14 cellular contexts compared by ENCODE assay signal in the genomic region with DNA sequence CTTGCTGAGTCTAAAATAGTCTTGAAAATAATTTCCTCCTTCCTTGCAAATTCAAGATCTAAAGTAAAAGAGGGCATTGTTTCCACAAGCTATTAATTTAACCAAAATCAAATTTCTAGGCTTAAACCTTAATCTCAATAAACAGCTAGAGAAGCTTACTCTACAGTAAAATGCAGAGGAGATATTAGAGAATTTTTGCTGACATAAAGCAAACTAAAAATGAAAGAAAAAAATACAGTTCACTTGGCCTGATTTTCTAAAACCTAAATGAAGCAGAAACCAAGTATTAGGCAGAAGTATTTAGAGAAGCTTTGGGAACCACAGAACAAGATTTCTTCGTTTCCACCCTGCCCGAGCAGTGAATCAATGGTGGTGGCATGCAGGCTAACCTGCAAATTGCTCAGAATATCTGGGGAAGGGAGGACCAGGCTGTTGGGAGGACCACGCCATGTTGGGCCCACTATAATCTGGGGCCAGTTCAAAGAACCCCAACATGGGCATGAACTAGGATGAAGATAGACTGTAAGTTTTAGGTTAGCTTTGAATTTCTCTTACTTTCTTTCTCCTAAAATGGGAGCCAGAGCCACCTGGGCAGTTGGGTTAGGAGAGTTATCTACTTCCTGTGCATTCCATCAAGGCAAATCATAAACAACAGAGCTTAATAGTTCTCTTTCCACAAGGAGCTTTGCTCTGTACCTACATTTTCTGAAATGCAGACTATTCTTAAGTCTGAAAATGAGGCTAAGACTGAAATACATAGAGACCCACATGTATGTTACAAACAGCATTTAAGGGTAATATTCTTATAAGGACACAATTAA. TPM values are rescaled to one million over a fixed set of nuclear protein-coding genes. Genes with fewer than 3 reads are reported as not detected.
DNase-seq lines count a peak whose midpoint lies in the region; ATAC-seq and TF ChIP-seq lines count a peak whose summit lies in the region.
"Had no signal": no experiment of that assay in that cellular context is flagged by ENCODE, and none has a peak within 500 bp of the region (broad histone marks: within the 10 kb centered on the region; RNA-seq: fewer than 3 reads in every experiment).

No MANE protein-coding gene starts in this region.

- H3K27me3 Mint-ChIP-seq in HFFc6 (ENCODE audit: insufficient read depth): peaks cover 2% of the 10 kb centered on the region; the same call in 1 of the 2 replicates

- DNase-seq in HFFc6 (no peak), astrocyte of the spinal cord (ENCODE audit: low read depth, low spot score) (peak; percentile 40), fibroblast of villous mesenchyme (ENCODE audit: low read depth) (no peak), sigmoid colon (no peak), GM13976 (ENCODE audit: low spot score) (no peak), NCI-H1417 treated with DMSO at 0.1 percent for 48 hours (lab: John Stamatoyannopoulos, UW) (no peak)
- no peak for DNase-seq in NK-92 treated with Interleukin-12 subunit alpha and Interleukin-12 subunit beta, amount 100 ng/mL, for 24 hours (lab: John Stamatoyannopoulos, UW)
- DNase-seq: activated CD4-positive, alpha-beta T cell treated with anti-CD3 and anti-CD28 coated beads for 4 hours; mucosa of descending colon; NCI-H1048; NCI-H748 treated with DMSO at 0.1 percent for 48 hours; stimulated activated CD4-positive, alpha-beta T cell treated with anti-CD3 and anti-CD28 coated beads, Interleukin-12 subunit alpha, Interleukin-12 subunit beta, amount 100 ng/mL, for 4 hours had no signal

- peaks cover under 1 to 26% (median 4%) of the 10 kb centered on the region in 4 donors for H3K36me3 ChIP-seq in sigmoid colon

- in situ Hi-C loops in astrocyte of the spinal cord (cut with HindIII; ENCODE audit: low sequenced_read_pairs): no loop called here
- in situ Hi-C loops in GM13976 (cut with MboI; ENCODE audit: low sequenced_read_pairs, unreplicated experiment): no loop called here

- H3K27ac ChIP-seq in sigmoid colon: peak overlapping the region; percentile 83 to 87 (median 86)
- H3K27ac ChIP-seq: C4-2B had no signal

- intact Hi-C loops in sigmoid colon (cut with DNase I): no loop called here

- peaks cover 27% of the 10 kb centered on the region for H3K36me3 Mint-ChIP-seq in HFFc6 (ENCODE audit: low read depth)

- TF ChIP-seq CTCF in HFFc6 (IDR thresholded peaks at IDR 0.05): no peak
- no peak for TF ChIP-seq CTCF in astrocyte of the spinal cord (IDR thresholded peaks at IDR 0.05; ENCODE audit: low read depth, low read length)
- no peak for TF ChIP-seq CTCF in fibroblast of villous mesenchyme (IDR thresholded peaks at IDR 0.05; ENCODE audit: insufficient read depth, low read depth, low read length)
- no peak for TF ChIP-seq CTCF in sigmoid colon (IDR thresholded peaks at IDR 0.05)
- TF ChIP-seq CTCF in GM13976 (IDR thresholded peaks at IDR 0.05; ENCODE audit: borderline replicate concordance, control extremely low read depth, extremely low read depth, insufficient read depth, missing control alignments): no peak

- TF ChIP-seq EP300 in sigmoid colon (IDR thresholded peaks at IDR 0.05): no peak

- H3K4me1 Mint-ChIP-seq in HFFc6 (ENCODE audit: low read depth): peaks cover 77% of the 10 kb centered on the region

- no peak for ATAC-seq in HG02571 (IDR thresholded peaks at IDR 0.05; ENCODE audit: unreplicated experiment)

- 87 to 88% methylated on average over 3 of the region's 3 CpGs for WGBS in sigmoid colon, 2 donors

- H3K9me3 Mint-ChIP-seq in HFFc6: no peaks in the 10 kb centered on the region

- no peaks in the 10 kb centered on the region for H3K9me3 ChIP-seq in sigmoid colon
- H3K9me3 ChIP-seq: mucosa of descending colon had no signal

- H3K27ac Mint-ChIP-seq in HFFc6: peak overlapping the region; percentile 66

- peak overlapping the region; percentile 8 for H3K4me3 ChIP-seq in astrocyte of the spinal cord (ENCODE audit: low read depth, low read length)
- peak overlapping the region; percentile 96 for H3K4me3 ChIP-seq in fibroblast of villous mesenchyme (ENCODE audit: low read depth, low read length)
- peak overlapping the region in 1 of 4 donors; percentile 75 for H3K4me3 ChIP-seq in sigmoid colon
- H3K4me3 ChIP-seq: mucosa of descending colon had no signal

- peak overlapping the region; percentile 66 for H3K4me3 Mint-ChIP-seq in HFFc6

- no peaks in the 10 kb centered on the region for H3K27me3 ChIP-seq in sigmoid colon

- no peak for TF ChIP-seq POLR2A in sigmoid colon (IDR thresholded peaks at IDR 0.05)

- peaks cover 0 to 65% (median 58%) of the 10 kb centered on the region in 4 donors for H3K4me1 ChIP-seq in sigmoid colon

RNA-seq across cellular contexts. Expression of gene LAMB1, which starts 4.1 kb away (rescaled TPM):
- 100 to 1,000 TPM; 112 to 134 (median 123) TPM for total RNA-seq in HFFc6 (2021; fragmentation: NEBNext Ultra II Directional; extraction: Animal tissue kit (Norgen Biotek cat#: 25700))
- total RNA-seq in fibroblast of villous mesenchyme (438 and 483 TPM in 2 replicates), sigmoid colon (100 to 1,000 TPM; 161 to 246 (median 185) TPM)
- polyA plus RNA-seq in sigmoid colon: 100 to 1,000 TPM in 1 of 3 donors, 10 to 100 TPM in 2; 16.9 to 103 (median 22.8) TPM
